In genomic region chr3:98657429-98657828, GRCh38 we compare ENCODE assay signal across 8 cellular contexts.
DNase-seq lines count a peak whose midpoint lies in the region; ATAC-seq, FAIRE-seq and TF ChIP-seq lines count a peak whose summit lies in the region.

No MANE protein-coding gene starts in this region.

- H3K9ac ChIP-seq in kidney (ENCODE audit: low read length in 2 of 2): peak overlapping the region in 1 of 2 donors; percentile 23

- H3K27me3 Mint-ChIP-seq in activated T-helper 2 cell treated with anti-CD3 and anti-CD28 coated beads, Interferon-gamma antibody, Interleukin-2, Interleukin-4, amounts not matched to agents 10 μg/mL and 5 μg/mL and 100 μg/mL, durations not matched to agents 14 hours and 24 hours and 36 hours (ENCODE audit: low read depth): peaks cover 30% of the 10 kb centered on the region

- H3K4me3 ChIP-seq in kidney (ENCODE audit: low read length in 2 of 2): no peak overlapping the region

- FAIRE-seq in kidney (lab: Jason Lieb, UNC): no peak

- no peak overlapping the region for H3K27ac ChIP-seq in kidney (ENCODE audit: low read depth in 2 of 2, low read length in 2 of 2)

- no peaks in the 10 kb centered on the region for H3K9me3 ChIP-seq in kidney (ENCODE audit: control insufficient read depth in 1 of 2, low read length in 2 of 2)

- ATAC-seq in HG02588 (IDR thresholded peaks at IDR 0.05; ENCODE audit: unreplicated experiment): peak; percentile 95
- ATAC-seq in stimulated activated effector memory CD8-positive, alpha-beta T cell treated with anti-CD3 and anti-CD28 coated beads, Interleukin-12 subunit alpha, Interleukin-12 subunit beta, amount 100 ng/mL, for 72 hours: peak; percentile 69

- H3K9me3 Mint-ChIP-seq in activated T-helper 2 cell treated with anti-CD3 and anti-CD28 coated beads, Interferon-gamma antibody, Interleukin-2, Interleukin-4, amounts not matched to agents 10 μg/mL and 5 μg/mL and 100 μg/mL, durations not matched to agents 14 hours and 24 hours and 36 hours: no peaks in the 10 kb centered on the region
- H3K9me3 Mint-ChIP-seq in stimulated activated effector memory CD8-positive, alpha-beta T cell treated with anti-CD3 and anti-CD28 coated beads, Interleukin-12 subunit alpha, Interleukin-12 subunit beta, amount 100 ng/mL, for 72 hours: no peaks in the 10 kb centered on the region

- H3K4me3 Mint-ChIP-seq in activated T-helper 2 cell treated with anti-CD3 and anti-CD28 coated beads, Interferon-gamma antibody, Interleukin-2, Interleukin-4, amounts not matched to agents 10 μg/mL and 5 μg/mL and 100 μg/mL, durations not matched to agents 14 hours and 24 hours and 36 hours (ENCODE audit: low read depth): no peak overlapping the region
- no peak overlapping the region for H3K4me3 Mint-ChIP-seq in stimulated activated effector memory CD8-positive, alpha-beta T cell treated with anti-CD3 and anti-CD28 coated beads, Interleukin-12 subunit alpha, Interleukin-12 subunit beta, amount 100 ng/mL, for 72 hours

- H3K4me1 Mint-ChIP-seq in activated T-helper 2 cell treated with anti-CD3 and anti-CD28 coated beads, Interferon-gamma antibody, Interleukin-2, Interleukin-4, amounts not matched to agents 10 μg/mL and 5 μg/mL and 100 μg/mL, durations not matched to agents 14 hours and 24 hours and 36 hours (ENCODE audit: low read depth): peaks cover 5% of the 10 kb centered on the region
- H3K4me1 Mint-ChIP-seq in stimulated activated effector memory CD8-positive, alpha-beta T cell treated with anti-CD3 and anti-CD28 coated beads, Interleukin-12 subunit alpha, Interleukin-12 subunit beta, amount 100 ng/mL, for 72 hours: no peaks in the 10 kb centered on the region

- peak; percentile 35 for TF ChIP-seq CTCF in kidney (IDR thresholded peaks at IDR 0.05; ENCODE audit: borderline replicate concordance, extremely low read depth, insufficient read depth)

- H3K4me1 ChIP-seq in kidney (ENCODE audit: control insufficient read depth in 1 of 2, insufficient read depth in 1 of 2, low read depth in 1 of 2, low read length in 2 of 2): no peaks in the 10 kb centered on the region

- no peaks in the 10 kb centered on the region for H3K36me3 ChIP-seq in kidney (ENCODE audit: control insufficient read depth in 1 of 2, insufficient read depth in 2 of 2, low read length in 2 of 2)

- H3K36me3 Mint-ChIP-seq in activated T-helper 2 cell treated with anti-CD3 and anti-CD28 coated beads, Interferon-gamma antibody, Interleukin-2, Interleukin-4, amounts not matched to agents 10 μg/mL and 5 μg/mL and 100 μg/mL, durations not matched to agents 14 hours and 24 hours and 36 hours (ENCODE audit: low read depth): no peaks in the 10 kb centered on the region
- H3K36me3 Mint-ChIP-seq in stimulated activated effector memory CD8-positive, alpha-beta T cell treated with anti-CD3 and anti-CD28 coated beads, Interleukin-12 subunit alpha, Interleukin-12 subunit beta, amount 100 ng/mL, for 72 hours: no peaks in the 10 kb centered on the region

- peak; percentile 6 for DNase-seq in NCI-H1092 treated with DMSO at 0.1 percent for 48 hours (lab: John Stamatoyannopoulos, UW)
- DNase-seq in NCI-H1092 (lab: John Stamatoyannopoulos, UW): no peak
- peak; percentile 11 for DNase-seq in NCI-H2107 (lab: John Stamatoyannopoulos, UW)
- peak; percentile 42 for DNase-seq in activated T-helper 2 cell treated with anti-CD3 and anti-CD28 coated beads, Interferon-gamma antibody, Interleukin-2, Interleukin-4, amounts not matched to agents 10 μg/mL and 5 μg/mL and 100 μg/mL, durations not matched to agents 14 hours and 24 hours and 36 hours (ENCODE audit: low spot score)
- peak; percentile 76 for DNase-seq in kidney
- no peak for DNase-seq in stimulated activated effector memory CD8-positive, alpha-beta T cell treated with anti-CD3 and anti-CD28 coated beads, Interleukin-12 subunit alpha, Interleukin-12 subunit beta, amount 100 ng/mL, for 72 hours (ENCODE audit: low spot score in 2 of 2)
- no peak for DNase-seq in AG08395 (ENCODE audit: low spot score)

- no peak overlapping the region for H3K27ac Mint-ChIP-seq in activated T-helper 2 cell treated with anti-CD3 and anti-CD28 coated beads, Interferon-gamma antibody, Interleukin-2, Interleukin-4, amounts not matched to agents 10 μg/mL and 5 μg/mL and 100 μg/mL, durations not matched to agents 14 hours and 24 hours and 36 hours
- no peak overlapping the region for H3K27ac Mint-ChIP-seq in stimulated activated effector memory CD8-positive, alpha-beta T cell treated with anti-CD3 and anti-CD28 coated beads, Interleukin-12 subunit alpha, Interleukin-12 subunit beta, amount 100 ng/mL, for 72 hours

- intact Hi-C loops in activated T-helper 2 cell treated with anti-CD3 and anti-CD28 coated beads, Interferon-gamma antibody, Interleukin-2, Interleukin-4, amounts not matched to agents 10 μg/mL and 5 μg/mL and 100 μg/mL, durations not matched to agents 14 hours and 24 hours and 36 hours (cut with micrococcal nuclease): no loop called here
- intact Hi-C loops in kidney (cut with DNase I): no loop called here

Comparison
In these comparisons a context has a peak if more than half of its experiments do, and no peak if none do; other contexts are left out.
1. DNase-seq: peak in NCI-H1092 treated with DMSO at 0.1 percent for 48 hours (single experiment), NCI-H2107 (single experiment), activated T-helper 2 cell treated with anti-CD3 and anti-CD28 coated beads, Interferon-gamma antibody, Interleukin-2, Interleukin-4, amounts not matched to agents 10 μg/mL and 5 μg/mL and 100 μg/mL, durations not matched to agents 14 hours and 24 hours and 36 hours (single experiment) and kidney (single experiment); none in NCI-H1092 (single experiment), stimulated activated effector memory CD8-positive, alpha-beta T cell treated with anti-CD3 and anti-CD28 coated beads, Interleukin-12 subunit alpha, Interleukin-12 subunit beta, amount 100 ng/mL, for 72 hours (0 of 2) and AG08395 (single experiment).